Comparison of ENCODE assay signal across 2 cellular contexts in the genomic region with DNA sequence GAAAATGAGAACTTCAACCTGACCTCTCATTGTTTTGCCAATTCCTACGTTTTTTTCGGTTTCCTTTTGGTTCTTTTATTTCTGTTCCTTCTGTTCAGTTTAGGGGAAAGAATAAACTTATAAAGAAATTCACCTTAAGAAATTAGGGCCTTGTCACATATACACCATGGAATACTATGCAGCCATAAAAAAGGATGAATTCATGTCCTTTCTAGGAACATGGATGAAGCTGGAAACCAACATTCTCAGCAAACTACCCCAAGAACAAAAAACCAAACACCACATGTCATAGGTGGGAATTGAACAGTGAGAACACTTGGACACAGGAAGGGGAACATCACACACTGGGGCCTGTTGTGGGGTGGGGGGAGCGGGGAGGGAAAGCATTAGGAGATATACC.
A peak's percentile ranks its signal among the peaks of the same experiment; 100 is the strongest.
TF ChIP-seq lines count a peak whose summit lies in the region.

No MANE protein-coding gene starts in this region.

TF ChIP-seq in HEK293, 187 proteins besides CTCF, POLR2A, EP300 and RAD21:
- TF ChIP-seq, protein P1, sequence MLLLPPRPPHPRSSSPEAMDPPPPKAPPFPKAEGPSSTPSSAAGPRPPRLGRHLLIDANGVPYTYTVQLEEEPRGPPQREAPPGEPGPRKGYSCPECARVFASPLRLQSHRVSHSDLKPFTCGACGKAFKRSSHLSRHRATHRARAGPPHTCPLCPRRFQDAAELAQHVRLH (tag by site-specific recombination; IDR thresholded peaks at IDR 0.05), result 0 out of 2 replicates have a peak, but pooled peaks have one; percentile 38
- peak; percentile 92 for TF ChIP-seq ZNF146 (tag by site-specific recombination; IDR thresholded peaks at IDR 0.05)

TF ChIP-seq in K562, 482 proteins besides CTCF, POLR2A, EP300 and RAD21:
- TF ChIP-seq RBM25 (IDR thresholded peaks at IDR 0.05; ENCODE audit: low read depth, low read length, severe bottlenecking) (peak; percentile 77), ZNF146 (CRISPR knock-in tag; IDR thresholded peaks at IDR 0.05; ENCODE audit: unreplicated experiment) (peak; percentile 97), KDM1A (IDR thresholded peaks at IDR 0.05) (0 out of 4 replicates have a peak, but pooled peaks of 1 of the 2 experiments have one; percentile 19), BCOR (IDR thresholded peaks at IDR 0.05) (peak; percentile 51; the same call in 1 of the 2 replicates)
